In the genomic region with DNA sequence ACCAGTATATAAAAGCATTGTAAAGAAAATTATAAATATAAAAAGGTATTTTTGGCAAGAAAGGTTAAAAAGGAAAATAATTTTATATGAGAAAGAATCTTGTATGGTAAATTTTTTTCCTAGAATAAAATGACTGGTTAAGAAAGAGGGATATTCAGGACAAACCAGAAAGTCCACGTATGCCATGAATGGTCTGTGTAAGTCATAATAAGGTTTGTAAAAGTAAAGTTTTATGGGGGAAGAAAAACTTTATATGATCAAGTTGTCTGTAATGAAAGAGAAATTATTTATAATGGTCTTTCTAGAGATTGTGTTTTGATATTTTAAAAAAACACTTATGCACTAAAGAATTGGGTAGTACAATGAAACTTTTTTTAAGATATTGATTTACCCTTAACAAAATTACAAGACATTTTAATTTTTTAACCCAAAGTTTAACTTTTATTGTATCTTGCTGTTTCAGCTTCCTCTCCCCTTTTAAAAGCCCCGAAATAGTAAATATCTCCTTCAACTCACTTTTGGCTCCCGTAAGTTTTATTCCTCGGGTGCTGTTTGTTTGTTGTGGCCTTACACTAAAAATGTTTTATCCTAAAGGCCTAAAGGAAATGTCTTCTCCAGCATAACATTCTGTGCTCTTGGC, we compare ENCODE assay signal across 14 cellular contexts. TPM values are rescaled to one million over a fixed set of nuclear protein-coding genes. Genes with fewer than 3 reads are reported as not detected.
DNase-seq lines count a peak whose midpoint lies in the region; ATAC-seq, FAIRE-seq and TF ChIP-seq lines count a peak whose summit lies in the region.
"Had no signal": no experiment of that assay in that cellular context is flagged by ENCODE, and none has a peak within 500 bp of the region (broad histone marks: within the 10 kb centered on the region; RNA-seq: fewer than 3 reads in every experiment).

No MANE protein-coding gene starts in this region.

- ATAC-seq in A549: no peak
- ATAC-seq in activated naive CD8-positive, alpha-beta T cell treated with anti-CD3 and anti-CD28 coated beads, Interleukin-2, amount 50 U/mL, for 24 hours: no peak
- ATAC-seq: foreskin keratinocyte; natural killer cell treated with Interleukin-12 subunit alpha and Interleukin-12 subunit beta and Interleukin-15 and Interleukin-18, amount 100 ng/mL, for 72 hours had no signal

- H3K9me3 Mint-ChIP-seq in activated naive CD8-positive, alpha-beta T cell treated with anti-CD3 and anti-CD28 coated beads, Interleukin-2, amount 50 U/mL, for 24 hours: peaks cover 11% of the 10 kb centered on the region
- H3K9me3 Mint-ChIP-seq: natural killer cell treated with Interleukin-12 subunit alpha and Interleukin-12 subunit beta and Interleukin-15 and Interleukin-18, amount 100 ng/mL, for 72 hours had no signal

- TF ChIP-seq EP300 in A549 (IDR thresholded peaks at IDR 0.05): no peak

- peaks cover 7% of the 10 kb centered on the region; the same call in 1 of the 3 replicates for H3K9me3 ChIP-seq in A549

- H3K4me3 Mint-ChIP-seq in activated naive CD8-positive, alpha-beta T cell treated with anti-CD3 and anti-CD28 coated beads, Interleukin-2, amount 50 U/mL, for 24 hours: no peak overlapping the region
- H3K4me3 Mint-ChIP-seq: natural killer cell treated with Interleukin-12 subunit alpha and Interleukin-12 subunit beta and Interleukin-15 and Interleukin-18, amount 100 ng/mL, for 72 hours had no signal

- H3K4me2 ChIP-seq in A549: no peak overlapping the region

- no peak for TF ChIP-seq POLR2A in A549 (IDR thresholded peaks at IDR 0.05; ENCODE audit: low read length)

- CTCF ChIA-PET in A549 (lab: Yijun Ruan, JAX): no interaction called here

- H3K27me3 Mint-ChIP-seq in activated naive CD8-positive, alpha-beta T cell treated with anti-CD3 and anti-CD28 coated beads, Interleukin-2, amount 50 U/mL, for 24 hours: no peaks in the 10 kb centered on the region
- H3K27me3 Mint-ChIP-seq: natural killer cell treated with Interleukin-12 subunit alpha and Interleukin-12 subunit beta and Interleukin-15 and Interleukin-18, amount 100 ng/mL, for 72 hours had no signal

- H3K4me1 ChIP-seq in A549: no peaks in the 10 kb centered on the region
- H3K4me1 ChIP-seq: BE2C, foreskin keratinocyte had no signal

- H3K4me3 ChIP-seq in A549: no peak overlapping the region
- H3K4me3 ChIP-seq in fibroblast of villous mesenchyme (ENCODE audit: low read depth, low read length): no peak overlapping the region

- H3K27ac Mint-ChIP-seq in activated naive CD8-positive, alpha-beta T cell treated with anti-CD3 and anti-CD28 coated beads, Interleukin-2, amount 50 U/mL, for 24 hours: no peak overlapping the region
- H3K27ac Mint-ChIP-seq: natural killer cell treated with Interleukin-12 subunit alpha and Interleukin-12 subunit beta and Interleukin-15 and Interleukin-18, amount 100 ng/mL, for 72 hours had no signal

- no peaks in the 10 kb centered on the region for H3K4me1 Mint-ChIP-seq in activated naive CD8-positive, alpha-beta T cell treated with anti-CD3 and anti-CD28 coated beads, Interleukin-2, amount 50 U/mL, for 24 hours

- no peak overlapping the region for H3K27ac ChIP-seq in A549
- H3K27ac ChIP-seq: foreskin keratinocyte had no signal

- POLR2A ChIA-PET in A549 (lab: Yijun Ruan, JAX): no interaction called here

- 81% methylated on average over 4 of the region's 4 CpGs for WGBS in A549 (ENCODE audit: missing lambda C conversion rate)

- peak in 1 of 2 experiments; percentile 43 for DNase-seq in A549 (ENCODE audit: low read depth in 1 of 2, low spot score in 1 of 2)
- peak; percentile 1 for DNase-seq in DMS114 treated with DMSO at 0.1 percent for 48 hours (lab: John Stamatoyannopoulos, UW; ENCODE audit: unreplicated experiment)
- peak; percentile 2 for DNase-seq in OCI-M2 (lab: John Stamatoyannopoulos, UW; ENCODE audit: unreplicated experiment)
- DNase-seq in fibroblast of villous mesenchyme (ENCODE audit: low read depth): peak; percentile 27
- no peak for DNase-seq in HPDE6-E6E7 (ENCODE audit: extremely low spot score)
- no peak for DNase-seq in NCI-H524 treated with DMSO at 0.1 percent for 48 hours (lab: John Stamatoyannopoulos, UW)
- no peak for DNase-seq in activated naive CD8-positive, alpha-beta T cell treated with anti-CD3 and anti-CD28 coated beads, Interleukin-2, amount 50 U/mL, for 24 hours
- DNase-seq: activated CD8-positive, alpha-beta memory T cell treated with anti-CD3 and anti-CD28 coated beads for 24 hours; BE2C; foreskin keratinocyte; NCI-H2029; retina; stimulated activated CD4-positive, alpha-beta T cell treated with anti-CD3 and anti-CD28 coated beads, Interleukin-2, amount 100 ng/mL, for 24 hours had no signal

- no peaks in the 10 kb centered on the region for H3K36me3 Mint-ChIP-seq in activated naive CD8-positive, alpha-beta T cell treated with anti-CD3 and anti-CD28 coated beads, Interleukin-2, amount 50 U/mL, for 24 hours (ENCODE audit: low read depth)

- no peak for TF ChIP-seq RAD21 in A549 (conservative IDR thresholded peaks at IDR 0.05 in 1 of 2, IDR thresholded peaks at IDR 0.05 in 1 of 2)

- TF ChIP-seq CTCF in A549 (IDR thresholded peaks at IDR 0.05): no peak
- no peak for TF ChIP-seq CTCF in fibroblast of villous mesenchyme (IDR thresholded peaks at IDR 0.05; ENCODE audit: insufficient read depth, low read depth, low read length)

- no peak for FAIRE-seq in A549 (lab: Jason Lieb, UNC)

TF ChIP-seq in A549, 52 proteins besides CTCF, POLR2A, EP300 and RAD21:
- TF ChIP-seq ZFP36 (IDR thresholded peaks at IDR 0.05; ENCODE audit: borderline replicate concordance, partially characterized antibody) (peak; percentile 81), CHD4 (IDR thresholded peaks at IDR 0.05; ENCODE audit: borderline replicate concordance) (no peak)

RNA-seq across cellular contexts. Expression of gene AMOTL1, which starts 47.7 kb away (rescaled TPM):
- polyA plus RNA-seq in A549 (2011; rRNA removed) (12.2 TPM in 2 replicates), A549 (2017; fragmentation: RNase III; extraction: RNeasy Plus Mini Kit Qiagen cat#74134 plus additional on column Dnase treatment) (3.4 to 4.0 TPM (median 3.9 TPM) in 3 replicates)
- 2.8 and 3.1 TPM in 2 replicates for polyA plus RNA-seq in A549 (2012; cell fraction: cytosol; rRNA removed)
- 4.4 and 5.1 TPM in 2 replicates for polyA plus RNA-seq in A549 (2012; cell fraction: nucleus; rRNA removed)
- polyA minus RNA-seq in A549 (2011; rRNA and poly(A)+ RNA removed): 21.9 and 24.8 TPM in 2 replicates
- total RNA-seq in fibroblast of villous mesenchyme: 25.9 and 27.7 TPM in 2 replicates

Comparison
In these comparisons a context has a peak if more than half of its experiments do, and no peak if none do; other contexts are left out.
1. DNase-seq: peak in DMS114 treated with DMSO at 0.1 percent for 48 hours (single experiment), OCI-M2 (single experiment) and fibroblast of villous mesenchyme (single experiment); none in HPDE6-E6E7 (single experiment), NCI-H524 treated with DMSO at 0.1 percent for 48 hours (single experiment) and activated naive CD8-positive, alpha-beta T cell treated with anti-CD3 and anti-CD28 coated beads, Interleukin-2, amount 50 U/mL, for 24 hours (single experiment).